In genomic region chr12:120984351-120984898, GRCh38 we compare ENCODE assay signal across 1 cellular context.
TF ChIP-seq lines count a peak whose summit lies in the region.

No MANE protein-coding gene starts in this region.

TF ChIP-seq in H1, 55 proteins besides CTCF, POLR2A, EP300 and RAD21:
- TF ChIP-seq CTBP2 (IDR thresholded peaks at IDR 0.05; ENCODE audit: borderline replicate concordance, insufficient read depth, insufficient read length, low read length) (no peak), CBX8 (IDR thresholded peaks at IDR 0.05; ENCODE audit: borderline replicate concordance, low read depth, low read length) (no peak), KDM1A (IDR thresholded peaks at IDR 0.05; ENCODE audit: borderline replicate concordance, low read length) (peak; percentile 52; the same call in 1 of the 2 replicates), ATF3 (IDR thresholded peaks at IDR 0.05; ENCODE audit: insufficient read depth, low read depth, low read length) (no peak), BCL11A (IDR thresholded peaks at IDR 0.05; ENCODE audit: low read depth in 2 of 2, low read length in 2 of 2) (no peak), GTF2F1 (IDR thresholded peaks at IDR 0.05; ENCODE audit: borderline replicate concordance, low read depth, low read length) (no peak), TAF7 (optimal IDR thresholded peaks at IDR 0.05; ENCODE audit: borderline replicate concordance, low read depth, low read length) (no peak)
